8 cellular contexts compared by ENCODE assay signal in genomic region chr17:78128616-78129384, GRCh38. TPM values are rescaled to one million over a fixed set of nuclear protein-coding genes. Genes with fewer than 3 reads are reported as not detected.
DNase-seq lines count a peak whose midpoint lies in the region; ATAC-seq and TF ChIP-seq lines count a peak whose summit lies in the region.

Gene TMC6 (minus strand): TSS chr17:78128755. CDS start chr17:78126832, 1,923 bp downstream.

- ATAC-seq in HG02970 (IDR thresholded peaks at IDR 0.05; ENCODE audit: low FRiP score, unreplicated experiment) (no peak), GM18858 (IDR thresholded peaks at IDR 0.05; ENCODE audit: unreplicated experiment) (no peak)

- DNase-seq in GM12864 (ENCODE audit: low read depth) (no peak), Kasumi-1 (lab: John Stamatoyannopoulos, UW) (peak; percentile 89 to 92), astrocyte of the hippocampus (ENCODE audit: low read depth, low spot score) (peak; percentile 42), hypothalamus (lab: John Stamatoyannopoulos, UW) (peak in 31 of 51 donors; percentile 25 to 78 (median 47)), retinal pigment epithelial cell (ENCODE audit: low read depth) (no peak)

- H3K4me3 ChIP-seq in GM12864 (ENCODE audit: low read depth, low read length) (peak within 1 kb of the TSS; percentile 82), retinal pigment epithelial cell (ENCODE audit: low read length) (peak within 1 kb of the TSS; percentile 71)

- intact Hi-C loops in T-helper 1 cell treated with Interleukin-12 subunit alpha and Interleukin-12 subunit beta and Interleukin-4 antibody, amounts not matched to agents 30 ng/mL and 1 ng/mL, for 36 hours (cut with micrococcal nuclease), result loop anchor here (1.0 to 5.0 kb wide), 5 partner anchors 59 to 676 kb away; partner anchors contain the start of genes AFMID, SOCS3, TK1 and TNRC6C

- TF ChIP-seq CTCF in GM12864 (IDR thresholded peaks at IDR 0.05; ENCODE audit: low read depth, low read length, missing control alignments), result no peak
- TF ChIP-seq CTCF in retinal pigment epithelial cell (conservative IDR thresholded peaks at IDR 0.05; ENCODE audit: low read depth, low read length), result no peak

RNA-seq across cellular contexts. Expression of gene TMC6, which starts in this region (rescaled TPM):
- total RNA-seq in T-helper 1 cell treated with Interleukin-12 subunit alpha and Interleukin-12 subunit beta and Interleukin-4 antibody, amounts not matched to agents 30 ng/mL and 1 ng/mL, for 36 hours, result 580 and 586 TPM in 2 replicates

Comparison
In these comparisons a context has a peak if more than half of its experiments do, and no peak if none do; other contexts are left out.
1. DNase-seq: peak in Kasumi-1 (2 of 2), astrocyte of the hippocampus (single experiment) and hypothalamus (31 of 51); none in GM12864 (single experiment) and retinal pigment epithelial cell (single experiment).